ENCODE assay signal across 11 cellular contexts in the genomic region with DNA sequence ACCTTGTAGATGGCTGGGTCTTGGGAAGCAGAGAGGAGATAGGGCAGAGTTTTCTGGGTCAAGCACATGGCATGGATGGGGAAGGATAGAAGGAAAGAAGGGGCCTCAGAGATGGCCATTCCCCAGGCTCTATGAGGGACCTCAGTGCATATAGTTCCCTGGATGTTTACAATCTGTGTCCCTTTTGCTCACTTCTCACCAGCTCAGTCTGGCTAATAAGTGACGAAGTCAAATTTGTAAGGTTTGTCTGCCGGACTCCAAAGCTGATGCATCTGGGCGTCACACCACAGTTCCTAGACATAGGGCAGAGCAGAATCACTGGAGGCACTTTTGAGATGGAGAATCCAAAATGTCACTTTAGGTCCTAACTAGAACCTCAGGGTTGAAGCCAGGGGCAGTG.
"Had no signal": no experiment of that assay in that cellular context is flagged by ENCODE, and none has a peak within 500 bp of the region (broad histone marks: within the 10 kb centered on the region; RNA-seq: fewer than 3 reads in every experiment).

No MANE protein-coding gene starts in this region.

- H2AFZ ChIP-seq: GM23248, GM23338 had no signal

- H3K4me3 Mint-ChIP-seq: GM23338, H9, HFFc6 had no signal

- H3K4me1 ChIP-seq: HAP-1 had no signal

- H3K27ac ChIP-seq: GM23248 had no signal

- H3K36me3 ChIP-seq: HAP-1 had no signal

- ATAC-seq: GM23338, HCT116 had no signal

- FAIRE-seq: H1, H54 had no signal

- H3K9ac ChIP-seq: GM23248 had no signal

- H3K27ac Mint-ChIP-seq: GM23338, HFFc6 had no signal

- DNase-seq: GM23248, GOT3, H7, H9, HCEC 1CT, HFFc6 had no signal

- H3K4me1 Mint-ChIP-seq: GM23338 had no signal

- H3K9me3 ChIP-seq: HAP-1 had no signal

- H3K4me2 ChIP-seq: GM23338 had no signal

- H3K4me3 ChIP-seq: GM23248, GM23338, HAP-1 had no signal
